23 cellular contexts compared by ENCODE assay signal in the genomic region with DNA sequence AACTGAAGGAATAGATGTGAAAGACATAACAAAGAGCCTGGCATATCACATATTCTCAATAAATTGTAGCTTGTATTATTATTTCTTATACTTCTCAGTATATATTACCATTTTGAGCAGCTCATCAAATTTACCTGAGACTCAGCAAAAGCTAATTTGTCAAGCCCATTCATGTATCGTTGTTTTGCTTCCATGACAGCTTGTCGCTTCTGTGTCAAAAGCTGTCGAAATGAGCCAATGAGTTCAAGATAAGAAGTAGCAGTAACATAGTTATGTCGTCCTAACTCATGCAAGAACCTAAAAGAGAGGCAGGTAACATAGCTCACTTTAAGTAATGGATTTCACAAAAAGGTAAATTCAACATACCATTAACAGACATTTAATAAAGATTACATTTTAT.
"Had no signal": no experiment of that assay in that cellular context is flagged by ENCODE, and none has a peak within 500 bp of the region (broad histone marks: within the 10 kb centered on the region; RNA-seq: fewer than 3 reads in every experiment).

No MANE protein-coding gene starts in this region.

- H3K27ac ChIP-seq: colonic mucosa, coronary artery, dorsolateral prefrontal cortex, epithelial cell of prostate, esophagus muscularis mucosa, esophagus squamous epithelium, foreskin keratinocyte, gastrocnemius medialis, gastroesophageal sphincter, heart left ventricle, heart right ventricle had no signal

- H3K4me3 ChIP-seq: colonic mucosa, coronary artery, dorsolateral prefrontal cortex, esophagus muscularis mucosa, esophagus squamous epithelium, gastrocnemius medialis, gastroesophageal sphincter, heart left ventricle, heart right ventricle had no signal

- H3K9me3 ChIP-seq: colonic mucosa, esophagus squamous epithelium, gastrocnemius medialis, gastroesophageal sphincter, heart left ventricle had no signal

- H3K36me3 ChIP-seq: colonic mucosa, esophagus muscularis mucosa, esophagus squamous epithelium, gastrocnemius medialis, gastroesophageal sphincter, heart left ventricle, heart right ventricle had no signal

- DNase-seq: colonic mucosa; cortex of kidney; dermis blood vessel endothelial cell; dorsolateral prefrontal cortex; effector CD4-positive, alpha-beta T cell; effector CD8-positive, alpha-beta T cell; effector memory CD4-positive, alpha-beta T cell; effector memory CD8-positive, alpha-beta T cell; endodermal cell; erythroblast; esophagus squamous epithelium; foreskin fibroblast; foreskin keratinocyte; foreskin melanocyte; gastrocnemius medialis; glutamatergic neuron; head of caudate nucleus; heart left ventricle; heart right ventricle had no signal

- H3K27me3 ChIP-seq: colonic mucosa, esophagus muscularis mucosa, esophagus squamous epithelium, gastrocnemius medialis had no signal
